ENCODE assay signal across 22 cellular contexts in genomic region chr4:100049872-100050271, GRCh38.
A peak's percentile ranks its signal among the peaks of the same experiment; 100 is the strongest.
DNase-seq lines count a peak whose midpoint lies in the region; TF ChIP-seq lines count a peak whose summit lies in the region.
"Had no signal": no experiment of that assay in that cellular context is flagged by ENCODE, and none has a peak within 500 bp of the region (broad histone marks: within the 10 kb centered on the region; RNA-seq: fewer than 3 reads in every experiment).

No MANE protein-coding gene starts in this region.

- intact Hi-C loops in Calu3 (cut with micrococcal nuclease; ENCODE audit: unreplicated experiment) (no loop called here), head of caudate nucleus (cut with DNase I) (no loop called here)

- no peak for DNase-seq in Calu3
- peak; percentile 11 for DNase-seq in amniotic epithelial cell (ENCODE audit: low read depth)
- peak; percentile 9 for DNase-seq in kidney epithelial cell (ENCODE audit: low read depth)
- DNase-seq in NCI-H748 (lab: John Stamatoyannopoulos, UW; ENCODE audit: unreplicated experiment), result no peak
- DNase-seq in foreskin fibroblast, result no peak
- no peak for DNase-seq in central memory CD4-positive, alpha-beta T cell
- DNase-seq in head of caudate nucleus, result no peak
- DNase-seq: AML-193; C1 segment of cervical spinal cord; CD8-positive, alpha-beta T cell; DMS153; NCI-H1694; NCI-H2081; NCI-H2171 treated with DMSO at 0.1 percent for 48 hours; NCI-H524 treated with DMSO at 0.1 percent for 48 hours; OCI-M1; SHP77 treated with DMSO at 0.1 percent for 48 hours had no signal

- H3K27me3 ChIP-seq in HUES48 (ENCODE audit: control insufficient read depth, insufficient read depth, low read length) (no peaks in the 10 kb centered on the region), kidney epithelial cell (ENCODE audit: control insufficient read depth, insufficient read depth, low read length) (no peaks in the 10 kb centered on the region)

- H3K9me3 Mint-ChIP-seq in Calu3 (ENCODE audit: low read depth, unreplicated experiment), result no peaks in the 10 kb centered on the region
- H3K9me3 Mint-ChIP-seq: CD8-positive, alpha-beta T cell had no signal

- CTCF ChIA-PET in Calu3 (lab: Charles Lee), result interaction anchor here (1.0 kb wide), 1 partner anchor 52 kb away, joined by 6 read pairs; no protein-coding TSS in a partner anchor

- no peak overlapping the region for H3K9ac ChIP-seq in HUES48 (ENCODE audit: low read depth, low read length)

- peak overlapping the region; percentile 60 for H3K27ac ChIP-seq in HUES48 (ENCODE audit: low read depth, low read length)
- H3K27ac ChIP-seq: HL-60, SK-N-MC had no signal

- peaks cover 15% of the 10 kb centered on the region for H3K4me1 Mint-ChIP-seq in Calu3 (ENCODE audit: low read depth, unreplicated experiment)
- H3K4me1 Mint-ChIP-seq: IgD-negative memory B cell had no signal

- H3K27ac Mint-ChIP-seq in Calu3 (ENCODE audit: unreplicated experiment), result peak overlapping the region; percentile 66
- H3K27ac Mint-ChIP-seq: CD8-positive, alpha-beta T cell; IgD-negative memory B cell had no signal

- no peak overlapping the region for H3K4me3 ChIP-seq in HUES48 (ENCODE audit: low read depth, low read length)
- no peak overlapping the region for H3K4me3 ChIP-seq in kidney epithelial cell (ENCODE audit: low read depth, low read length)
- no peak overlapping the region for H3K4me3 ChIP-seq in foreskin fibroblast (ENCODE audit: low read depth in 1 of 2, low read length in 2 of 2)
- H3K4me3 ChIP-seq: GM23338, SK-N-MC had no signal

- peak overlapping the region; percentile 47 for H3K4me3 Mint-ChIP-seq in Calu3 (ENCODE audit: low read depth, unreplicated experiment)
- H3K4me3 Mint-ChIP-seq: CD8-positive, alpha-beta T cell; GM23338; IgD-negative memory B cell had no signal

- no TSS peak for BruUV-seq in Calu3 (replicated peaks; lab: Mats Ljungman, UMichigan)

- peaks cover 16% of the 10 kb centered on the region for H3K9me3 ChIP-seq in HUES48 (ENCODE audit: control insufficient read depth, insufficient read depth, low read length)

- TF ChIP-seq CTCF in Calu3 (IDR thresholded peaks at IDR 0.05; ENCODE audit: unreplicated experiment) (no peak), kidney epithelial cell (IDR thresholded peaks at IDR 0.05; ENCODE audit: insufficient read depth, low read length, poor library complexity, severe bottlenecking) (no peak), foreskin fibroblast (IDR thresholded peaks at IDR 0.05; ENCODE audit: low read depth, low read length) (no peak)

- no peaks in the 10 kb centered on the region for H3K36me3 ChIP-seq in HUES48 (ENCODE audit: control insufficient read depth, insufficient read depth, low read length)
- H3K36me3 ChIP-seq in kidney epithelial cell (ENCODE audit: control insufficient read depth, insufficient read depth, low read length), result no peaks in the 10 kb centered on the region

- H3K36me3 Mint-ChIP-seq in Calu3 (ENCODE audit: insufficient read depth, unreplicated experiment), result peaks cover 8% of the 10 kb centered on the region
- H3K36me3 Mint-ChIP-seq: CD8-positive, alpha-beta T cell; IgD-negative memory B cell had no signal

- peaks cover 9% of the 10 kb centered on the region for H3K4me1 ChIP-seq in HUES48 (ENCODE audit: control insufficient read depth, insufficient read depth, low read length)

- no peaks in the 10 kb centered on the region for H3K27me3 Mint-ChIP-seq in Calu3 (ENCODE audit: unreplicated experiment)

Comparison
In these comparisons a context has a peak if more than half of its experiments do, and no peak if none do; other contexts are left out.
1. DNase-seq: peak in amniotic epithelial cell (single experiment) and kidney epithelial cell (single experiment); none in Calu3 (single experiment), NCI-H748 (single experiment), foreskin fibroblast (0 of 2), central memory CD4-positive, alpha-beta T cell (single experiment) and head of caudate nucleus (0 of 42).